13 cellular contexts compared by ENCODE assay signal in genomic region chr7:41027428-41028115, GRCh38.
DNase-seq lines count a peak whose midpoint lies in the region; ATAC-seq and TF ChIP-seq lines count a peak whose summit lies in the region.
"Had no signal": no experiment of that assay in that cellular context is flagged by ENCODE, and none has a peak within 500 bp of the region (broad histone marks: within the 10 kb centered on the region; RNA-seq: fewer than 3 reads in every experiment).

No MANE protein-coding gene starts in this region.

- H2BK12ac ChIP-seq in mesenchymal stem cell (ENCODE audit: low read length in 2 of 2), result peak overlapping the region; percentile 4 to 90

- H3K4me3 ChIP-seq in cardiac fibroblast (replicated peaks in 1 of 2; ENCODE audit: low read depth in 2 of 2, low read length in 2 of 2) (no peak overlapping the region), mesenchymal stem cell (ENCODE audit: insufficient read depth in 1 of 2, low read depth in 1 of 2, low read length in 2 of 2) (no peak overlapping the region), tibial artery (no peak overlapping the region)
- H3K4me3 ChIP-seq: gastrocnemius medialis had no signal

- H2BK5ac ChIP-seq in mesenchymal stem cell (ENCODE audit: low read depth, low read length, poor library complexity, severe bottlenecking), result peak overlapping the region; percentile 93

- no peak overlapping the region for H2BK15ac ChIP-seq in mesenchymal stem cell (ENCODE audit: low read depth, poor library complexity, severe bottlenecking)

- ATAC-seq in GM19452 (IDR thresholded peaks at IDR 0.05; ENCODE audit: unreplicated experiment) (no peak), GM18858 (IDR thresholded peaks at IDR 0.05; ENCODE audit: unreplicated experiment) (no peak)
- ATAC-seq: gastrocnemius medialis had no signal

- no peaks in the 10 kb centered on the region for H3K36me3 ChIP-seq in mesenchymal stem cell (ENCODE audit: control insufficient read depth in 1 of 2, insufficient read depth in 2 of 2, low read depth in 1 of 2, low read length in 2 of 2)
- no peaks in the 10 kb centered on the region for H3K36me3 ChIP-seq in tibial artery
- H3K36me3 ChIP-seq: gastrocnemius medialis had no signal

- H3K79me1 ChIP-seq in mesenchymal stem cell (replicated peaks; ENCODE audit: low read length, poor library complexity, severe bottlenecking), result no peaks in the 10 kb centered on the region

- H3K18ac ChIP-seq in mesenchymal stem cell (ENCODE audit: low read depth in 1 of 2, low read length in 2 of 2), result peak overlapping the region; percentile 67 to 86

- DNase-seq in AG09319 (ENCODE audit: extremely low read depth, low read depth) (peak; percentile 65), LHCN-M2 (ENCODE audit: low read depth) (peak; percentile 99), cardiac fibroblast (ENCODE audit: low read depth in 2 of 2) (peak; percentile 80 to 96), mesenchymal stem cell (peak; percentile 95), tibial artery (no peak), GF-D8 (lab: John Stamatoyannopoulos, UW) (no peak)
- DNase-seq: activated B cell treated with CpG ODN at 0.5 μM for 24 hours; activated T-cell treated with anti-CD3 and anti-CD28 coated beads, Interleukin-2, amount 50 U/mL, for 24 hours; gastrocnemius medialis; posterior cingulate gyrus; substantia nigra had no signal

- no peak overlapping the region for H3K14ac ChIP-seq in mesenchymal stem cell (ENCODE audit: low read length in 2 of 2)

- no peak overlapping the region for H3K23ac ChIP-seq in mesenchymal stem cell (ENCODE audit: low read length in 2 of 2)

- no peak for TF ChIP-seq CTCF in AG09319 (IDR thresholded peaks at IDR 0.05; ENCODE audit: low read depth, low read length)
- no peak for TF ChIP-seq CTCF in cardiac fibroblast (IDR thresholded peaks at IDR 0.05; ENCODE audit: low read depth, low read length)
- no peak for TF ChIP-seq CTCF in tibial artery (IDR thresholded peaks at IDR 0.05)

- H2AFZ ChIP-seq in mesenchymal stem cell (ENCODE audit: low read depth, low read length), result peak overlapping the region; percentile 68

- H3K9me3 ChIP-seq in mesenchymal stem cell (ENCODE audit: control insufficient read depth, low read length), result no peaks in the 10 kb centered on the region
- no peaks in the 10 kb centered on the region for H3K9me3 ChIP-seq in tibial artery
- H3K9me3 ChIP-seq: gastrocnemius medialis had no signal

- no peaks in the 10 kb centered on the region for H3K27me3 ChIP-seq in mesenchymal stem cell (ENCODE audit: control insufficient read depth in 1 of 2, insufficient read depth in 1 of 2, low read length in 2 of 2)
- H3K27me3 ChIP-seq in tibial artery, result no peaks in the 10 kb centered on the region
- H3K27me3 ChIP-seq: gastrocnemius medialis had no signal

- no peak overlapping the region for H3K9ac ChIP-seq in mesenchymal stem cell (ENCODE audit: low read length)

- peak overlapping the region; percentile 70 for H4K8ac ChIP-seq in mesenchymal stem cell (ENCODE audit: low read length)

- 0% methylated on average over 3 of the region's 7 CpGs for WGBS in mesenchymal stem cell

- H3K4ac ChIP-seq in mesenchymal stem cell (ENCODE audit: low read depth in 1 of 2, low read length in 2 of 2), result peak overlapping the region in 1 of 2 experiments; percentile 29

- peak overlapping the region; percentile 85 for H4K91ac ChIP-seq in mesenchymal stem cell (ENCODE audit: low read length)

- intact Hi-C loops in tibial artery (cut with DNase I; ENCODE audit: low total_unique reads), result no loop called here

- H3K4me1 ChIP-seq in mesenchymal stem cell (ENCODE audit: control insufficient read depth, insufficient read depth, low read depth, low read length) (peaks cover 10% of the 10 kb centered on the region), tibial artery (no peaks in the 10 kb centered on the region)
- H3K4me1 ChIP-seq: gastrocnemius medialis had no signal

- H2AK5ac ChIP-seq in mesenchymal stem cell (ENCODE audit: low read length, severe bottlenecking), result peak overlapping the region; percentile 87

- H3K27ac ChIP-seq in mesenchymal stem cell (ENCODE audit: low read length, poor library complexity, severe bottlenecking), result peak overlapping the region; percentile 93
- no peak overlapping the region for H3K27ac ChIP-seq in tibial artery
- H3K27ac ChIP-seq: gastrocnemius medialis had no signal

- no peak overlapping the region for H3K4me2 ChIP-seq in mesenchymal stem cell (ENCODE audit: low read length, poor library complexity, severe bottlenecking)

- H2BK120ac ChIP-seq in mesenchymal stem cell (ENCODE audit: low read depth, low read length), result peak overlapping the region; percentile 69

Comparison
In these comparisons a context has a peak if more than half of its experiments do, and no peak if none do; other contexts are left out.
1. DNase-seq: peak in AG09319 (single experiment), LHCN-M2 (single experiment), cardiac fibroblast (2 of 2) and mesenchymal stem cell (single experiment); none in tibial artery (0 of 2) and GF-D8 (single experiment).